ENCODE assay signal across 1 cellular context in genomic region chr13:77810430-77810829, GRCh38.
TF ChIP-seq lines count a peak whose summit lies in the region.

No MANE protein-coding gene starts in this region.

TF ChIP-seq in K562, 482 proteins besides CTCF, POLR2A, EP300 and RAD21 (continued from another document):
- no peak for TF ChIP-seq ATF6 (CRISPR knock-in tag; IDR thresholded peaks at IDR 0.05)
- TF ChIP-seq PML (IDR thresholded peaks at IDR 0.05; ENCODE audit: low read length) = no peak
- no peak for TF ChIP-seq ATF7 (IDR thresholded peaks at IDR 0.05)
- TF ChIP-seq RBM22 (IDR thresholded peaks at IDR 0.05; ENCODE audit: low read depth, low read length, poor library complexity, severe bottlenecking) = no peak
